1 cellular context compared by ENCODE assay signal in the genomic region with DNA sequence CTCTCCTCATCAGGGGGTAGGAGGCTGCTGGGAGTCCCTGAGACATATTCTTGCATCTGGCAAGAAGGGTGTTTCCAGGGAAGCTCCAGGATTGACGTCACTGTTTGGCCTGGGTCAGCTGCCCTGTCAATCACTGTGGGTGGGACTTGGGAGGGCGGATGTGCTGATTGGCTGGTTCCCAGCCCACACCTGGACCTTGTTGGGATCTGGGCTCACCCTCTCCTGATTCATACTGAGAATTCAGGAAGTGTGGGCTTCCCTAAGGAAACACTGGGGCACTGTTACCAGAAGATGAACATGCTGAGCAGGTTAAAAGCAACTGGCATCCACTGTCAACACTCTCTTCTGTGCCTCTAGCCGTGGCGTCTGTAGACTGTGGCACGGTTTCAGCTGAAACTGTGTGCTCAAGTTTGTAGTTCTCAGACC.
TF ChIP-seq lines count a peak whose summit lies in the region.

No MANE protein-coding gene starts in this region.

TF ChIP-seq in IMR-90, 13 proteins besides CTCF, POLR2A, EP300 and RAD21:
- TF ChIP-seq MAFK (IDR thresholded peaks at IDR 0.05; ENCODE audit: low read depth, low read length) = no peak
